ENCODE assay signal across 12 cellular contexts in the genomic region with DNA sequence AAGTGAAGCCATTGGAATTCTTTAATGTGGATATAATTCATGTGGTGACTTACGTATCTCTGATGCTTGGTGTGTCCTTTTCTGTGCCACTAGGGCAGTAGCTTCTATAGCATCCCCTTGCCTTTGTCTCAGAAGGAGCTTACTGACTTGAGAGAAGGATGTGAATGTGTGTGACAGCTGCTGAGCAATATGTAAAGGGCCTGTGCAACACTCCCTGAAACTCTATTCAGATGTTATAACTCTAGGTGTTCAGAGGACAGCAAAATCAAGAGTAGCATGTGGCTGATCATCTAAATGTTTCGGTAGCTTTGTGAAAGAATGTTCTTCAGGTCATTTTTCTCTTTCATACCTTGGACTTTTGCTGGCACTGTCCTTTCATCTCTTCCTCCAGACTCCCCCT.
"Had no signal": no experiment of that assay in that cellular context is flagged by ENCODE, and none has a peak within 500 bp of the region (broad histone marks: within the 10 kb centered on the region; RNA-seq: fewer than 3 reads in every experiment).

No MANE protein-coding gene starts in this region.

- ATAC-seq: activated CD8-positive, alpha-beta T cell treated with anti-CD3 and anti-CD28 coated beads for 36 hours; activated naive CD8-positive, alpha-beta T cell treated with anti-CD3 and anti-CD28 coated beads, Interleukin-2, amount 50 U/mL, for 24 hours; left colon; naive thymus-derived CD4-positive, alpha-beta T cell had no signal

- H3K4me3 Mint-ChIP-seq: activated CD8-positive, alpha-beta T cell treated with anti-CD3 and anti-CD28 coated beads for 36 hours; activated naive CD8-positive, alpha-beta T cell treated with anti-CD3 and anti-CD28 coated beads, Interleukin-2, amount 50 U/mL, for 24 hours; activated T-helper 1 cell treated with anti-CD3 and anti-CD28 coated beads, Interleukin-12 subunit alpha, Interleukin-12 subunit beta, Interleukin-2, Interleukin-4 antibody, amounts not matched to agents 30 ng/mL and 10 ng/mL and 1 ng/mL, durations not matched to agents 14 hours and 24 hours and 36 hours; naive thymus-derived CD4-positive, alpha-beta T cell had no signal

- H3K4me1 Mint-ChIP-seq: activated naive CD8-positive, alpha-beta T cell treated with anti-CD3 and anti-CD28 coated beads, Interleukin-2, amount 50 U/mL, for 24 hours had no signal

- DNase-seq: activated CD8-positive, alpha-beta memory T cell treated with anti-CD3 and anti-CD28 coated beads, Interleukin-2, amount 50 U/mL, for 4 hours; activated CD8-positive, alpha-beta T cell treated with anti-CD3 and anti-CD28 coated beads for 36 hours; activated naive CD4-positive, alpha-beta T cell; activated naive CD8-positive, alpha-beta T cell treated with anti-CD3 and anti-CD28 coated beads, Interleukin-2, amount 50 U/mL, for 24 hours; dorsolateral prefrontal cortex; left colon; naive thymus-derived CD4-positive, alpha-beta T cell; retina; stimulated activated CD4-positive, alpha-beta T cell treated with anti-CD3 and anti-CD28 coated beads, Interleukin-15, amount 100 ng/mL, for 24 hours; stimulated activated CD4-positive, alpha-beta T cell treated with anti-CD3 and anti-CD28 coated beads, Interleukin-4, amount 100 ng/mL, for 24 hours; stomach had no signal

- H3K27ac Mint-ChIP-seq: activated CD8-positive, alpha-beta T cell treated with anti-CD3 and anti-CD28 coated beads for 36 hours; activated naive CD8-positive, alpha-beta T cell treated with anti-CD3 and anti-CD28 coated beads, Interleukin-2, amount 50 U/mL, for 24 hours; activated T-helper 1 cell treated with anti-CD3 and anti-CD28 coated beads, Interleukin-12 subunit alpha, Interleukin-12 subunit beta, Interleukin-2, Interleukin-4 antibody, amounts not matched to agents 30 ng/mL and 10 ng/mL and 1 ng/mL, durations not matched to agents 14 hours and 24 hours and 36 hours; naive thymus-derived CD4-positive, alpha-beta T cell had no signal

- H3K27me3 Mint-ChIP-seq: activated CD8-positive, alpha-beta T cell treated with anti-CD3 and anti-CD28 coated beads for 36 hours; activated naive CD8-positive, alpha-beta T cell treated with anti-CD3 and anti-CD28 coated beads, Interleukin-2, amount 50 U/mL, for 24 hours; naive thymus-derived CD4-positive, alpha-beta T cell had no signal

- H3K9me3 Mint-ChIP-seq: activated CD8-positive, alpha-beta T cell treated with anti-CD3 and anti-CD28 coated beads for 36 hours; activated naive CD8-positive, alpha-beta T cell treated with anti-CD3 and anti-CD28 coated beads, Interleukin-2, amount 50 U/mL, for 24 hours had no signal
